Comparison of ENCODE assay signal across 16 cellular contexts in the genomic region with DNA sequence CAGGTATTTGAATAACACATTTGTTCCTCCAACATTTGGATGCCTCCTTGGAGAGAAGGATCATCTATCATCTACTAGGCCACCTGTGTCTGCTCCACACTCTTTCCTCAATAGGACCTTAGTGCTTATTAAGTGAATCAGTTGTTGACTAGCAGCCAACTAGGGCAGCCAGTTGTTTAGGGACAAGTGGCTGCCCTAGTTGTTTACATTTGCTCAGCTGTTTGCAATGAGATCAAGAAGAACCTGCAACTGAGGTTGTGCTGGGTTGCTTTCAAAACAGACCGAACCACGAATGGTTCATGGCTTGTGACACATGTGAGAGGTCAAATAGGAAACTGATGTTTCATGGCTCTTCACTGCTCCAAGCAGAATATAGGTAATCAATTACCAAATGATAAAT. TPM values are rescaled to one million over a fixed set of nuclear protein-coding genes. Genes with fewer than 3 reads are reported as not detected.
DNase-seq lines count a peak whose midpoint lies in the region; ATAC-seq and TF ChIP-seq lines count a peak whose summit lies in the region.
"Had no signal": no experiment of that assay in that cellular context is flagged by ENCODE, and none has a peak within 500 bp of the region (broad histone marks: within the 10 kb centered on the region; RNA-seq: fewer than 3 reads in every experiment).

No MANE protein-coding gene starts in this region.

- peak; percentile 72 for ATAC-seq in esophagus mucosa
- no peak for ATAC-seq in HG03039 (IDR thresholded peaks at IDR 0.05; ENCODE audit: unreplicated experiment)
- ATAC-seq: K562, right cardiac atrium had no signal

- WGBS in prostate gland = 40% methylated on average over 2 of the region's 2 CpGs
- 88 to 98% (median 93%) methylated on average over 2 of the region's 2 CpGs for WGBS in spleen, 5 donors

- DNase-seq in ELR (ENCODE audit: low read depth) = peak; percentile 14
- DNase-seq in NCI-H2029 treated with DMSO at 0.1 percent for 48 hours (lab: John Stamatoyannopoulos, UW) = peak; percentile 92
- peak; percentile 53 for DNase-seq in renal cortical epithelial cell (ENCODE audit: low read depth)
- no peak for DNase-seq in prostate gland (ENCODE audit: low spot score)
- DNase-seq in kidney glomerular epithelial cell (lab: John Stamatoyannopoulos, UW) = no peak
- no peak for DNase-seq in spleen
- DNase-seq: activated CD4-positive, alpha-beta T cell treated with anti-CD3 and anti-CD28 coated beads, Interleukin-2, amount 10 ng/mL, durations not matched to agents 7 days and 5 days; activated naive CD4-positive, alpha-beta T cell treated with Interleukin-2 at 50 U/mL for 16 hours; H9; NCI-H526; right cardiac atrium; stimulated activated CD4-positive, alpha-beta T cell treated with anti-CD3 and anti-CD28 coated beads, Interleukin-2, amount 100 ng/mL, for 48 hours had no signal

- TF ChIP-seq POLR2A in prostate gland (IDR thresholded peaks at IDR 0.05) (no peak), spleen (IDR thresholded peaks at IDR 0.05) (no peak)

- H3K27me3 ChIP-seq in prostate gland (replicated peaks; ENCODE audit: insufficient read depth) (no peaks in the 10 kb centered on the region), spleen (replicated peaks in 1 of 7) (no peaks in the 10 kb centered on the region)

- H3K9me3 ChIP-seq in prostate gland (no peaks in the 10 kb centered on the region), spleen (no peaks in the 10 kb centered on the region)
- H3K9me3 ChIP-seq: thoracic aorta had no signal

- no peak for TF ChIP-seq CTCF in prostate gland (IDR thresholded peaks at IDR 0.05)
- TF ChIP-seq CTCF in spleen (IDR thresholded peaks at IDR 0.05 in 8 of 11, conservative IDR thresholded peaks at IDR 0.05 in 3 of 11) = no peak

- intact Hi-C loops in prostate gland (cut with DNase I) (no loop called here), spleen (cut with DNase I; ENCODE audit: low total_unique reads) (no loop called here)

- H3K4me3 ChIP-seq in prostate gland (no peak overlapping the region), spleen (no peak overlapping the region)
- H3K4me3 ChIP-seq: K562, thoracic aorta had no signal

- H3K4me1 ChIP-seq in prostate gland (replicated peaks) = peaks cover 11% of the 10 kb centered on the region
- H3K4me1 ChIP-seq in spleen = peaks cover 0 to 35% (median 13%) of the 10 kb centered on the region in 6 donors

- H3K27ac ChIP-seq in prostate gland (no peak overlapping the region), spleen (no peak overlapping the region)
- H3K27ac ChIP-seq: thoracic aorta had no signal

- H3K36me3 ChIP-seq in prostate gland (no peaks in the 10 kb centered on the region), spleen (no peaks in the 10 kb centered on the region)
- H3K36me3 ChIP-seq: thoracic aorta had no signal

RNA-seq across cellular contexts. Expression of gene TMCC3, which starts 53.8 kb away (rescaled TPM):
- total RNA-seq in esophagus mucosa (7.3 TPM), renal cortical epithelial cell (10.3 and 19.4 TPM in 2 replicates), prostate gland (10 to 100 TPM; 13.5 to 15.4 TPM), spleen (10 to 100 TPM; 23.7 to 41.3 (median 29.4) TPM)
- 1 to 10 TPM; 2.9 to 5.4 (median 3.2) TPM for polyA plus RNA-seq in spleen
- total RNA-seq: K562 had no signal
- polyA plus RNA-seq: K562 had no signal

Comparison
In these comparisons a context has a peak if more than half of its experiments do, and no peak if none do; other contexts are left out.
1. DNase-seq: peak in ELR (single experiment), NCI-H2029 treated with DMSO at 0.1 percent for 48 hours (single experiment) and renal cortical epithelial cell (single experiment); none in prostate gland (single experiment), kidney glomerular epithelial cell (single experiment) and spleen (single experiment).